15 cellular contexts compared by ENCODE assay signal in the genomic region with DNA sequence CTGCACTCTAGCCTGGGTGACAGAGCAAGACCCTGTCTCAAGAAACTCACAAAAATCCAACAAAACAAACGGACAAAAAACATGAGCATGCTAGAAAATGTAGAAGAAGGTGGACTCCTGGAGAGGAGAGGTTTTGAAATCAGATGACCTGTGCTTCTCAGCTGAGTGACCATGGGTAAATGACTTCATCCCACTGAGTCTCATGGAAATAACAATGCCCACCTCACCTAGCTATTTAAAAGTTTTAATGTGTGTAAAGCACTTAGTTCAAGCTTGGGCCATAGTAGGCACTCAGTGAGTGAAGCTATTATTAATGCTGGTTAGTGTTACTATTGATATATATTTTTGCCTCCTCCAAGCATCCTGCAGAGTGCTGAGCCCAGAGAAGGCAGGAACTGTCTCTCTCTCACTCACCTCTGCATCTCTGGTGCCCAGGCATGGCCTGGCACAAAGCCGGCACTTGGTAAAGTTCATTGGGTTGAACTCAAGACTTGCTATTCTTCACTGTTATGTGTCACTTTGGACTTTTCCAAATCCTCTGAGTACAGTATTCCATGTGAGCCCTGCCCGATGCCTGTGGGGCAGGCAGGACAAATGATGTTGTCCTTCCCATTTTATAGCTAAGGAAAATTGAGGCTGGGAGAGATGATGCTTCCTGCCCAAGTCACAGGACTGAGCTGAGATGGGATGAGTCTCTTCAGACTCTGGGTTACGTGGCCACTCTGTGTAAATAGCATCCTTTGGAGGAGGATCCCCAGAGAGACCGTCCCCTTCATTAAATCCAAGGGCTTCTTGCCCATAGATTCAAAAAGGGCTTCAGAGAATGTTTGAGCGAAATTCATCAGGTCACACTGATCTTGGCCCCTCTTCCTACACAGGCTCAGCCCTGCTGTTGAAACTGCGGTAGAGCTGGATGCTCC.
DNase-seq lines count a peak whose midpoint lies in the region; ATAC-seq and TF ChIP-seq lines count a peak whose summit lies in the region.
"Had no signal": no experiment of that assay in that cellular context is flagged by ENCODE, and none has a peak within 500 bp of the region (broad histone marks: within the 10 kb centered on the region; RNA-seq: fewer than 3 reads in every experiment).

No MANE protein-coding gene starts in this region.

- H3K4me3 ChIP-seq in ascending aorta (no peak overlapping the region), mesenchymal stem cell (ENCODE audit: insufficient read depth in 1 of 2, low read depth in 1 of 2, low read length in 2 of 2) (no peak overlapping the region), transverse colon (no peak overlapping the region)

- no peak overlapping the region for H2AFZ ChIP-seq in mesenchymal stem cell (ENCODE audit: low read depth, low read length)

- H2BK120ac ChIP-seq in mesenchymal stem cell (ENCODE audit: low read depth, low read length), result no peak overlapping the region

- H3K9me3 ChIP-seq in ascending aorta (no peaks in the 10 kb centered on the region), mesenchymal stem cell (ENCODE audit: control insufficient read depth, low read length) (peaks cover 6% of the 10 kb centered on the region), transverse colon (no peaks in the 10 kb centered on the region)

- H3K4me1 ChIP-seq in ascending aorta (peaks cover 3 to 20% of the 10 kb centered on the region in 2 donors), mesenchymal stem cell (ENCODE audit: control insufficient read depth, insufficient read depth, low read depth, low read length) (peaks cover 18% of the 10 kb centered on the region), transverse colon (peaks cover 5 to 15% (median 7%) of the 10 kb centered on the region in 4 donors)

- H3K79me1 ChIP-seq in mesenchymal stem cell (replicated peaks; ENCODE audit: low read length, poor library complexity, severe bottlenecking), result no peaks in the 10 kb centered on the region

- no peak for TF ChIP-seq POLR2A in transverse colon (IDR thresholded peaks at IDR 0.05)

- DNase-seq in GM03348 (ENCODE audit: low spot score), result peak; percentile 87
- no peak for DNase-seq in ascending aorta (ENCODE audit: low spot score in 2 of 2)
- DNase-seq in mesenchymal stem cell, result peak; percentile 53
- no peak for DNase-seq in transverse colon
- no peak for DNase-seq in NCI-H2081 treated with DMSO at 0.1 percent for 48 hours (lab: John Stamatoyannopoulos, UW)
- no peak for DNase-seq in NCI-H446 (lab: John Stamatoyannopoulos, UW)
- DNase-seq in HPDE6-E6E7 (ENCODE audit: extremely low spot score), result no peak
- DNase-seq: activated naive CD8-positive, alpha-beta T cell treated with anti-CD3 and anti-CD28 coated beads, Interleukin-2, amount 10 ng/mL, durations not matched to agents 7 days and 5 days; CD4-positive, alpha-beta T cell; GF-D8; posterior cingulate gyrus; stimulated activated CD4-positive, alpha-beta T cell treated with anti-CD3 and anti-CD28 coated beads, Interleukin-1b, Interleukin-23, amount 100 ng/mL, for 48 hours; T-helper 1 cell had no signal

- H3K23ac ChIP-seq in mesenchymal stem cell (ENCODE audit: low read length in 2 of 2), result no peak overlapping the region

- in situ Hi-C loops in transverse colon (cut with MboI; ENCODE audit: low pct_ligation_motif_present in 1 of 4, low pct_unique_long_range_greater_than_20kb in 1 of 4, low sequenced_read_pairs in 3 of 4), result loop anchor here in 1 of 4 donors (25.0 kb wide), 1 partner anchor 249 kb away; no protein-coding TSS in a partner anchor

- peak overlapping the region; percentile 12 for H2BK5ac ChIP-seq in mesenchymal stem cell (ENCODE audit: low read depth, low read length, poor library complexity, severe bottlenecking)

- H3K27ac ChIP-seq in ascending aorta, result peak overlapping the region; percentile 83 to 85
- peak overlapping the region; percentile 86 for H3K27ac ChIP-seq in mesenchymal stem cell (ENCODE audit: low read length, poor library complexity, severe bottlenecking)
- H3K27ac ChIP-seq in transverse colon, result peak overlapping the region; percentile 79 to 89 (median 82)

- H3K27me3 ChIP-seq in ascending aorta (no peaks in the 10 kb centered on the region), mesenchymal stem cell (ENCODE audit: control insufficient read depth in 1 of 2, insufficient read depth in 1 of 2, low read length in 2 of 2) (peaks cover 0 to 9% of the 10 kb centered on the region in 2 experiments), transverse colon (no peaks in the 10 kb centered on the region)

- peak overlapping the region; percentile 89 for H2AK5ac ChIP-seq in mesenchymal stem cell (ENCODE audit: low read length, severe bottlenecking)

- ATAC-seq in GM21381 (IDR thresholded peaks at IDR 0.05; ENCODE audit: unreplicated experiment), result no peak
- ATAC-seq: activated CD4-positive, CD25-positive, alpha-beta regulatory T cell treated with anti-CD3 and anti-CD28 coated beads, Interleukin-2, amount 50 U/mL, for 24 hours had no signal

- H4K91ac ChIP-seq in mesenchymal stem cell (ENCODE audit: low read length), result no peak overlapping the region

- peak overlapping the region; percentile 90 for H3K9ac ChIP-seq in mesenchymal stem cell (ENCODE audit: low read length)

- TF ChIP-seq EP300 in transverse colon (IDR thresholded peaks at IDR 0.05; ENCODE audit: low read depth), result no peak

- 61% methylated on average over 6 of the region's 7 CpGs for WGBS in mesenchymal stem cell
- 68% methylated on average over 3 to 7 of the region's 7 CpGs for WGBS in transverse colon (ENCODE audit: low coverage in 1 of 2), 2 donors

- no peak overlapping the region for H2BK15ac ChIP-seq in mesenchymal stem cell (ENCODE audit: low read depth, poor library complexity, severe bottlenecking)

- H3K36me3 ChIP-seq in ascending aorta (no peaks in the 10 kb centered on the region), mesenchymal stem cell (ENCODE audit: control insufficient read depth in 1 of 2, insufficient read depth in 2 of 2, low read depth in 1 of 2, low read length in 2 of 2) (no peaks in the 10 kb centered on the region), transverse colon (no peaks in the 10 kb centered on the region)

- no peak overlapping the region for H4K8ac ChIP-seq in mesenchymal stem cell (ENCODE audit: low read length)

- H3K14ac ChIP-seq in mesenchymal stem cell (ENCODE audit: low read length in 2 of 2), result no peak overlapping the region

- H3K4ac ChIP-seq in mesenchymal stem cell (ENCODE audit: low read depth in 1 of 2, low read length in 2 of 2), result no peak overlapping the region

- no peak for TF ChIP-seq CTCF in ascending aorta (IDR thresholded peaks at IDR 0.05)
- TF ChIP-seq CTCF in transverse colon (IDR thresholded peaks at IDR 0.05), result no peak

- H2BK12ac ChIP-seq in mesenchymal stem cell (ENCODE audit: low read length in 2 of 2), result no peak overlapping the region

- H3K4me2 ChIP-seq in mesenchymal stem cell (ENCODE audit: low read length, poor library complexity, severe bottlenecking), result peak overlapping the region; percentile 46

- intact Hi-C loops in ascending aorta (cut with DNase I), result loop anchor here (1.0 kb wide), 1 partner anchor 18 kb away; no protein-coding TSS in a partner anchor
- intact Hi-C loops in transverse colon (cut with DNase I; ENCODE audit: low total_unique reads), result no loop called here

- H3K18ac ChIP-seq in mesenchymal stem cell (ENCODE audit: low read depth in 1 of 2, low read length in 2 of 2), result peak overlapping the region in 1 of 2 experiments; percentile 9

Comparison
In these comparisons a context has a peak if more than half of its experiments do, and no peak if none do; other contexts are left out.
1. DNase-seq: peak in GM03348 (single experiment) and mesenchymal stem cell (single experiment); none in ascending aorta (0 of 2), transverse colon (single experiment), NCI-H2081 treated with DMSO at 0.1 percent for 48 hours (single experiment), NCI-H446 (0 of 2) and HPDE6-E6E7 (single experiment).
2. Peak in every context shown above with its lines, with median percentiles within 50 percentile points of each other: H3K27ac ChIP-seq.